In genomic region chr7:149735181-149735602, GRCh38 we compare ENCODE assay signal across 2 cellular contexts.
TF ChIP-seq lines count a peak whose summit lies in the region.

No MANE protein-coding gene starts in this region.

TF ChIP-seq in K562, 482 proteins besides CTCF, POLR2A, EP300 and RAD21:
- TF ChIP-seq, protein P1, sequence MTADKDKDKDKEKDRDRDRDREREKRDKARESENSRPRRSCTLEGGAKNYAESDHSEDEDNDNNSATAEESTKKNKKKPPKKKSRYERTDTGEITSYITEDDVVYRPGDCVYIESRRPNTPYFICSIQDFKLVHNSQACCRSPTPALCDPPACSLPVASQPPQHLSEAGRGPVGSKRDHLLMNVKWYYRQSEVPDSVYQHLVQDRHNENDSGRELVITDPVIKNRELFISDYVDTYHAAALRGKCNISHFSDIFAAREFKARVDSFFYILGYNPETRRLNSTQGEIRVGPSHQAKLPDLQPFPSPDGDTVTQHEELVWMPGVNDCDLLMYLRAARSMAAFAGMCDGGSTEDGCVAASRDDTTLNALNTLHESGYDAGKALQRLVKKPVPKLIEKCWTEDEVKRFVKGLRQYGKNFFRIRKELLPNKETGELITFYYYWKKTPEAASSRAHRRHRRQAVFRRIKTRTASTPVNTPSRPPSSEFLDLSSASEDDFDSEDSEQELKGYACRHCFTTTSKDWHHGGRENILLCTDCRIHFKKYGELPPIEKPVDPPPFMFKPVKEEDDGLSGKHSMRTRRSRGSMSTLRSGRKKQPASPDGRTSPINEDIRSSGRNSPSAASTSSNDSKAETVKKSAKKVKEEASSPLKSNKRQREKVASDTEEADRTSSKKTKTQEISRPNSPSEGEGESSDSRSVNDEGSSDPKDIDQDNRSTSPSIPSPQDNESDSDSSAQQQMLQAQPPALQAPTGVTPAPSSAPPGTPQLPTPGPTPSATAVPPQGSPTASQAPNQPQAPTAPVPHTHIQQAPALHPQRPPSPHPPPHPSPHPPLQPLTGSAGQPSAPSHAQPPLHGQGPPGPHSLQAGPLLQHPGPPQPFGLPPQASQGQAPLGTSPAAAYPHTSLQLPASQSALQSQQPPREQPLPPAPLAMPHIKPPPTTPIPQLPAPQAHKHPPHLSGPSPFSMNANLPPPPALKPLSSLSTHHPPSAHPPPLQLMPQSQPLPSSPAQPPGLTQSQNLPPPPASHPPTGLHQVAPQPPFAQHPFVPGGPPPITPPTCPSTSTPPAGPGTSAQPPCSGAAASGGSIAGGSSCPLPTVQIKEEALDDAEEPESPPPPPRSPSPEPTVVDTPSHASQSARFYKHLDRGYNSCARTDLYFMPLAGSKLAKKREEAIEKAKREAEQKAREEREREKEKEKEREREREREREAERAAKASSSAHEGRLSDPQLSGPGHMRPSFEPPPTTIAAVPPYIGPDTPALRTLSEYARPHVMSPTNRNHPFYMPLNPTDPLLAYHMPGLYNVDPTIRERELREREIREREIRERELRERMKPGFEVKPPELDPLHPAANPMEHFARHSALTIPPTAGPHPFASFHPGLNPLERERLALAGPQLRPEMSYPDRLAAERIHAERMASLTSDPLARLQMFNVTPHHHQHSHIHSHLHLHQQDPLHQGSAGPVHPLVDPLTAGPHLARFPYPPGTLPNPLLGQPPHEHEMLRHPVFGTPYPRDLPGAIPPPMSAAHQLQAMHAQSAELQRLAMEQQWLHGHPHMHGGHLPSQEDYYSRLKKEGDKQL (CRISPR knock-in tag; IDR thresholded peaks at IDR 0.05; ENCODE audit: borderline replicate concordance) = 0 out of 2 replicates have a peak, but pooled peaks have one; percentile 21
- peak; percentile 1 for TF ChIP-seq KDM5B (IDR thresholded peaks at IDR 0.05; ENCODE audit: insufficient replicate concordance, low read depth, low read length)
- no peak for TF ChIP-seq BRD4 (IDR thresholded peaks at IDR 0.05)
- no peak for TF ChIP-seq ZSCAN32 (CRISPR knock-in tag; IDR thresholded peaks at IDR 0.05)
- peak; percentile 84 for TF ChIP-seq CEBPG (CRISPR knock-in tag; IDR thresholded peaks at IDR 0.05)
- TF ChIP-seq CEBPG (tag; conservative IDR thresholded peaks at IDR 0.05 in 1 of 2, IDR thresholded peaks at IDR 0.05 in 1 of 2) = no peak
- no peak for TF ChIP-seq ZFX (CRISPR knock-in tag; IDR thresholded peaks at IDR 0.05)
- no peak for TF ChIP-seq PKNOX1 (IDR thresholded peaks at IDR 0.05)
- no peak for TF ChIP-seq SAFB2 (IDR thresholded peaks at IDR 0.05; ENCODE audit: borderline replicate concordance, low read depth, low read length, severe bottlenecking)
- no peak for TF ChIP-seq CBX2 (IDR thresholded peaks at IDR 0.05; ENCODE audit: insufficient read depth, low read length, poor library complexity, severe bottlenecking)
- TF ChIP-seq CREB1 (IDR thresholded peaks at IDR 0.05) = no peak
- TF ChIP-seq CREB1 (CRISPR knock-in tag; IDR thresholded peaks at IDR 0.05) = 0 out of 2 replicates have a peak, but pooled peaks have one; percentile 14
- TF ChIP-seq NR2F6 (CRISPR knock-in tag; IDR thresholded peaks at IDR 0.05) = no peak
- peak; percentile 39; the same call in 1 of the 2 replicates for TF ChIP-seq GABPB1 (CRISPR knock-in tag; IDR thresholded peaks at IDR 0.05)
- no peak for TF ChIP-seq POLR2H (tag; IDR thresholded peaks at IDR 0.05; ENCODE audit: low read depth)
- peak; percentile 62; the same call in 1 of the 2 replicates for TF ChIP-seq MYNN (IDR thresholded peaks at IDR 0.05)
- TF ChIP-seq MYNN (CRISPR knock-in tag; IDR thresholded peaks at IDR 0.05) = no peak
- no peak for TF ChIP-seq NFATC3 (IDR thresholded peaks at IDR 0.05)
- no peak for TF ChIP-seq PHB (CRISPR knock-in tag; IDR thresholded peaks at IDR 0.05)
- no peak for TF ChIP-seq ELF1 (tag; IDR thresholded peaks at IDR 0.05)
- peak; percentile 93 for TF ChIP-seq ZBTB33 (CRISPR knock-in tag; IDR thresholded peaks at IDR 0.05)
- TF ChIP-seq MCM5 (IDR thresholded peaks at IDR 0.05; ENCODE audit: low read depth) = no peak
- no peak for TF ChIP-seq DIDO1 (tag; IDR thresholded peaks at IDR 0.05; ENCODE audit: low read depth)
- TF ChIP-seq MAFK (IDR thresholded peaks at IDR 0.05; ENCODE audit: low read length) = no peak
- TF ChIP-seq ZFP30 (CRISPR knock-in tag; IDR thresholded peaks at IDR 0.05; ENCODE audit: borderline replicate concordance) = no peak
- TF ChIP-seq CBFB (CRISPR knock-in tag; IDR thresholded peaks at IDR 0.05) = 0 out of 2 replicates have a peak, but pooled peaks have one; percentile 59
- 0 out of 2 replicates have a peak, but pooled peaks have one; percentile 15 for TF ChIP-seq RBFOX2 (IDR thresholded peaks at IDR 0.05; ENCODE audit: low read depth, low read length)
- TF ChIP-seq TBP (optimal IDR thresholded peaks at IDR 0.05; ENCODE audit: low read depth, low read length) = no peak
- TF ChIP-seq POLR2G (IDR thresholded peaks at IDR 0.05; ENCODE audit: low read depth, low read length) = peak; percentile 66
TF ChIP-seq in K562: peak in this region for 10.

TF ChIP-seq in GM23338, 12 proteins besides CTCF, POLR2A, EP300 and RAD21 (continued from another document):
- TF ChIP-seq, protein P2, sequence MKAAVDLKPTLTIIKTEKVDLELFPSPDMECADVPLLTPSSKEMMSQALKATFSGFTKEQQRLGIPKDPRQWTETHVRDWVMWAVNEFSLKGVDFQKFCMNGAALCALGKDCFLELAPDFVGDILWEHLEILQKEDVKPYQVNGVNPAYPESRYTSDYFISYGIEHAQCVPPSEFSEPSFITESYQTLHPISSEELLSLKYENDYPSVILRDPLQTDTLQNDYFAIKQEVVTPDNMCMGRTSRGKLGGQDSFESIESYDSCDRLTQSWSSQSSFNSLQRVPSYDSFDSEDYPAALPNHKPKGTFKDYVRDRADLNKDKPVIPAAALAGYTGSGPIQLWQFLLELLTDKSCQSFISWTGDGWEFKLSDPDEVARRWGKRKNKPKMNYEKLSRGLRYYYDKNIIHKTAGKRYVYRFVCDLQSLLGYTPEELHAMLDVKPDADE (IDR thresholded peaks at IDR 0.05) = no peak
- TF ChIP-seq NANOG (IDR thresholded peaks at IDR 0.05; ENCODE audit: borderline replicate concordance) = no peak
- TF ChIP-seq POLR2AphosphoS5 (IDR thresholded peaks at IDR 0.05; ENCODE audit: low read depth) = no peak
- TF ChIP-seq ZNF462 (CRISPR knock-in tag; IDR thresholded peaks at IDR 0.05) = no peak
- no peak for TF ChIP-seq CREB1 (CRISPR knock-in tag; IDR thresholded peaks at IDR 0.05; ENCODE audit: low read depth)
- TF ChIP-seq REST (IDR thresholded peaks at IDR 0.05; ENCODE audit: unreplicated experiment) = no peak
